ENCODE assay signal across 8 cellular contexts in genomic region chr1:115052454-115053083, GRCh38. TPM values are rescaled to one million over a fixed set of nuclear protein-coding genes. Genes with fewer than 3 reads are reported as not detected.
DNase-seq lines count a peak whose midpoint lies in the region; ATAC-seq and TF ChIP-seq lines count a peak whose summit lies in the region.

No MANE protein-coding gene starts in this region.

- no peak overlapping the region for H3K4me3 ChIP-seq in effector memory CD4-positive, alpha-beta T cell (ENCODE audit: insufficient read depth, low read depth, low read length, poor library complexity, severe bottlenecking)

- no peaks in the 10 kb centered on the region for H3K9me3 ChIP-seq in effector memory CD4-positive, alpha-beta T cell (ENCODE audit: control insufficient read depth, low read length)

- TF ChIP-seq CTCF in AG09319 (IDR thresholded peaks at IDR 0.05; ENCODE audit: low read depth, low read length), result peak; percentile 86

- no peaks in the 10 kb centered on the region for H3K4me1 ChIP-seq in effector memory CD4-positive, alpha-beta T cell (ENCODE audit: control insufficient read depth, insufficient read depth, low read length, poor library complexity, severe bottlenecking)

- H3K27me3 ChIP-seq in effector memory CD4-positive, alpha-beta T cell (replicated peaks; ENCODE audit: control insufficient read depth, insufficient read depth, low read length, poor library complexity, severe bottlenecking), result no peaks in the 10 kb centered on the region

- no peak overlapping the region for H3K27ac ChIP-seq in effector memory CD4-positive, alpha-beta T cell (ENCODE audit: insufficient read depth, low read length, poor library complexity, severe bottlenecking)

- no peak for DNase-seq in AG09319 (ENCODE audit: extremely low read depth, low read depth)
- peak; percentile 67 for DNase-seq in NCI-H345 (lab: John Stamatoyannopoulos, UW)
- peak; percentile 70 for DNase-seq in activated CD4-positive, alpha-beta T cell treated with anti-CD3 and anti-CD28 coated beads for 48 hours
- peak in 2 of 3 donors; percentile 40 for DNase-seq in effector memory CD4-positive, alpha-beta T cell
- peak; percentile 55 to 70 for DNase-seq in lung microvascular endothelial cell (ENCODE audit: low read depth in 2 of 2)
- DNase-seq in stimulated activated naive CD4-positive, alpha-beta T cell treated with Interleukin-2 at 50 U/mL for 16 hours (lab: John Stamatoyannopoulos, UW), result peak; percentile 43

- peak; percentile 84 for ATAC-seq in GM18858 (IDR thresholded peaks at IDR 0.05; ENCODE audit: unreplicated experiment)
- ATAC-seq in HG03108 (IDR thresholded peaks at IDR 0.05; ENCODE audit: unreplicated experiment), result peak; percentile 59

- no peaks in the 10 kb centered on the region for H3K36me3 ChIP-seq in effector memory CD4-positive, alpha-beta T cell (ENCODE audit: control insufficient read depth, insufficient read depth, low read length)

RNA-seq across cellular contexts. Expression of gene TSHB, which starts 22.9 kb away (rescaled TPM):
- not detected in 2 replicates for total RNA-seq in lung microvascular endothelial cell

RNA-seq across cellular contexts. Expression of gene TSPAN2, which starts 36.7 kb away (rescaled TPM):
- 0.79 and 0.87 TPM in 2 replicates for total RNA-seq in lung microvascular endothelial cell
